24 cellular contexts compared by ENCODE assay signal in the genomic region with DNA sequence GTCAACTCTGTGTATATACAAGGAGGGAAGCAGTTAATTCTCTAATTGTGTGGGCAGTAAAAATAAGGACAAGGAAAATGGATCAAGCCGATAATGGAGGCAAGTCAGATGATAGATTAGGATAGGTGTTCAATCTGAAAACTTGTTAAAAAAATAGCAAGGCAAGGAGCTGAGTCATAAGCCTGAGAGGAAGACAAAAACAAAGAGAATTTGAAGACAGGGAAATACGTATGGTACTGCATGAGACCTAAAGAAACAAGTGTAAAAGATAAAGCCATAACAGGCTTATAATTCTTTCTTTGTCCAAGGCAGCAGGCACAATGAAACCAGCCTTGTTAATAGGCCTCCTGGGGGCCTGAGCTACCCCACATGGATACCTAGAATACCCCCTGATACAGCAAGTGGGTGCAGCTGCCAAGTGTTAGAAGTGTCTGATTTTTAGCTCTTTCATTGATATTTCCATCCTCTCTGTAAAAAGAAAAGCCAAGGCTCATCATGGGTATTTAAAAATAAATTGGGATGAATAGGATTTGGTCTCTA.
"Had no signal": no experiment of that assay in that cellular context is flagged by ENCODE, and none has a peak within 500 bp of the region (broad histone marks: within the 10 kb centered on the region; RNA-seq: fewer than 3 reads in every experiment).

No MANE protein-coding gene starts in this region.

- H3K4me1 Mint-ChIP-seq: activated CD8-positive, alpha-beta memory T cell treated with anti-CD3 and anti-CD28 coated beads, Interleukin-2, amount 10 ng/mL, durations not matched to agents 7 days and 5 days; activated naive CD8-positive, alpha-beta T cell treated with anti-CD3 and anti-CD28 coated beads for 36 hours had no signal

- H3K9me3 Mint-ChIP-seq: activated T-helper 1 cell treated with anti-CD3 and anti-CD28 coated beads, Interleukin-12 subunit alpha, Interleukin-12 subunit beta, Interleukin-2, Interleukin-4 antibody, amounts not matched to agents 30 ng/mL and 10 ng/mL and 1 ng/mL, durations not matched to agents 14 hours and 24 hours and 36 hours; T-helper 1 cell treated with Interleukin-12 subunit alpha and Interleukin-12 subunit beta and Interleukin-4 antibody, amounts not matched to agents 30 μg/mL and 1 μg/mL, for 36 hours had no signal

- H3K4me1 ChIP-seq: SJSA1 had no signal

- H3K27ac Mint-ChIP-seq: activated CD8-positive, alpha-beta memory T cell treated with anti-CD3 and anti-CD28 coated beads, Interleukin-2, amount 10 ng/mL, durations not matched to agents 7 days and 5 days; activated naive CD4-positive, alpha-beta T cell treated with anti-CD3 and anti-CD28 coated beads for 36 hours; activated naive CD8-positive, alpha-beta T cell treated with anti-CD3 and anti-CD28 coated beads for 36 hours; activated T-cell treated with anti-CD3 and anti-CD28 coated beads, Interleukin-2, amount 50 U/mL, for 24 hours; activated T-helper 1 cell treated with anti-CD3 and anti-CD28 coated beads, Interleukin-12 subunit alpha, Interleukin-12 subunit beta, Interleukin-2, Interleukin-4 antibody, amounts not matched to agents 30 ng/mL and 10 ng/mL and 1 ng/mL, durations not matched to agents 14 hours and 24 hours and 36 hours; T-helper 1 cell treated with Interleukin-12 subunit alpha and Interleukin-12 subunit beta and Interleukin-4 antibody, amounts not matched to agents 30 μg/mL and 1 μg/mL, for 36 hours had no signal

- H3K9me3 ChIP-seq: SJSA1 had no signal

- DNase-seq: activated CD4-positive, alpha-beta T cell treated with anti-CD3 and anti-CD28 coated beads for 48 hours; activated CD4-positive, alpha-beta T cell treated with anti-CD3 and anti-CD28 coated beads, Interleukin-2, amount 50 U/mL, for 4 hours; activated CD4-positive, CD25-positive, alpha-beta regulatory T cell treated with anti-CD3 and anti-CD28 coated beads, Interleukin-2, amount 50 U/mL, for 72 hours; activated CD8-positive, alpha-beta memory T cell treated with anti-CD3 and anti-CD28 coated beads, Interleukin-2, amount 10 ng/mL, durations not matched to agents 7 days and 5 days; activated effector memory CD4-positive, alpha-beta T cell treated with anti-CD3 and anti-CD28 coated beads, Interleukin-2, amount 50 U/mL, for 16 hours; activated naive CD4-positive, alpha-beta T cell treated with anti-CD3 and anti-CD28 coated beads for 36 hours; activated naive CD8-positive, alpha-beta T cell treated with anti-CD3 and anti-CD28 coated beads for 36 hours; activated T-cell treated with anti-CD3 and anti-CD28 coated beads, Interleukin-2, amount 50 U/mL, for 24 hours; anterior cingulate cortex; MM.1S; NCI-H1105; NCI-H1436; NCI-H1694 treated with DMSO at 0.1 percent for 48 hours; NCI-H2029 treated with DMSO at 0.1 percent for 48 hours; NCI-H345; NCI-H510A; NCI-H526 treated with DMSO at 0.1 percent for 48 hours; NCI-H82; RPMI8226 had no signal

- H3K36me3 ChIP-seq: SJSA1 had no signal

- H3K36me3 Mint-ChIP-seq: activated CD8-positive, alpha-beta memory T cell treated with anti-CD3 and anti-CD28 coated beads, Interleukin-2, amount 10 ng/mL, durations not matched to agents 7 days and 5 days; activated naive CD8-positive, alpha-beta T cell treated with anti-CD3 and anti-CD28 coated beads for 36 hours had no signal

- H3K27me3 ChIP-seq: SJSA1 had no signal

- H3K4me3 Mint-ChIP-seq: activated CD8-positive, alpha-beta memory T cell treated with anti-CD3 and anti-CD28 coated beads, Interleukin-2, amount 10 ng/mL, durations not matched to agents 7 days and 5 days; activated naive CD4-positive, alpha-beta T cell treated with anti-CD3 and anti-CD28 coated beads for 36 hours; activated naive CD8-positive, alpha-beta T cell treated with anti-CD3 and anti-CD28 coated beads for 36 hours; activated T-cell treated with anti-CD3 and anti-CD28 coated beads, Interleukin-2, amount 50 U/mL, for 24 hours; activated T-helper 1 cell treated with anti-CD3 and anti-CD28 coated beads, Interleukin-12 subunit alpha, Interleukin-12 subunit beta, Interleukin-2, Interleukin-4 antibody, amounts not matched to agents 30 ng/mL and 10 ng/mL and 1 ng/mL, durations not matched to agents 14 hours and 24 hours and 36 hours; T-helper 1 cell treated with Interleukin-12 subunit alpha and Interleukin-12 subunit beta and Interleukin-4 antibody, amounts not matched to agents 30 μg/mL and 1 μg/mL, for 36 hours had no signal

- H3K27me3 Mint-ChIP-seq: activated CD8-positive, alpha-beta memory T cell treated with anti-CD3 and anti-CD28 coated beads, Interleukin-2, amount 10 ng/mL, durations not matched to agents 7 days and 5 days; activated naive CD8-positive, alpha-beta T cell treated with anti-CD3 and anti-CD28 coated beads for 36 hours; activated T-cell treated with anti-CD3 and anti-CD28 coated beads, Interleukin-2, amount 50 U/mL, for 24 hours had no signal

- ATAC-seq: activated CD8-positive, alpha-beta memory T cell treated with anti-CD3 and anti-CD28 coated beads, Interleukin-2, amount 10 ng/mL, durations not matched to agents 7 days and 5 days; Panc1; Right ventricle myocardium inferior had no signal

- H3K4me3 ChIP-seq: SJSA1 had no signal
